In the genomic region with DNA sequence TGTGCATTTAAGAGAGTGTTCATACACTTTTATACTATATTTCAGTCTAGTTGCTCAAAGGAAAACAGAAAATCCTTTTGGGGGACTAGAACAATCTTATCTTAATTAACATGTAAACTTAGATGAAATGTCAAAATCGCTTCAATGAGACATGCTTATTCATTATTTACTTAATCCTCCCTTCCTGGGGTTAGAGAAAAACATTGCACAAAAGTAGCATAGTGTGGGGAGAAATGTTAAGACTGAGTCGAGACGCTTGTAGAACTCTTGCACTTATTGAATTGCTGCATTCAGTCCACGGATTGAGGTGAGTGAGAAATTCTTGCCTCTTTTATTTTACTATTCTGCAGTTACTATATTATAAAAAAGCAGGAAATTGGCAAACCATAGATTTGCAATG, we compare ENCODE assay signal across 28 cellular contexts.
"Had no signal": no experiment of that assay in that cellular context is flagged by ENCODE, and none has a peak within 500 bp of the region (broad histone marks: within the 10 kb centered on the region; RNA-seq: fewer than 3 reads in every experiment).

No MANE protein-coding gene starts in this region.

- H3K27ac Mint-ChIP-seq: activated CD4-positive, alpha-beta memory T cell treated with anti-CD3 and anti-CD28 coated beads, Interleukin-2, amount 10 ng/mL, durations not matched to agents 7 days and 5 days; activated CD4-positive, alpha-beta T cell treated with anti-CD3 and anti-CD28 coated beads, Interleukin-2, amount 10 ng/mL, durations not matched to agents 7 days and 5 days; activated naive CD4-positive, alpha-beta T cell treated with anti-CD3 and anti-CD28 coated beads, Interleukin-2, amount 10 ng/mL, durations not matched to agents 7 days and 5 days; activated naive CD4-positive, alpha-beta T cell treated with anti-CD3 and anti-CD28 coated beads, Interleukin-2, amount 50 U/mL, for 72 hours; activated naive CD8-positive, alpha-beta T cell treated with anti-CD3 and anti-CD28 coated beads, Interleukin-2, amount 10 ng/mL, durations not matched to agents 7 days and 5 days; activated T-cell treated with anti-CD3 and anti-CD28 coated beads, Interleukin-2, amount 50 U/mL, for 24 hours; activated T-cell treated with anti-CD3 and anti-CD28 coated beads, Interleukin-2, amount 50 U/mL, for 72 hours; T-helper 17 cell; T-helper 2 cell treated with Interferon-gamma antibody and Interleukin-4, amounts not matched to agents 5 μg/mL and 100 μg/mL, for 36 hours; WTC11 had no signal

- DNase-seq: activated CD4-positive, alpha-beta memory T cell treated with anti-CD3 and anti-CD28 coated beads, Interleukin-2, amount 10 ng/mL, durations not matched to agents 7 days and 5 days; activated CD4-positive, alpha-beta T cell treated with anti-CD3 and anti-CD28 coated beads for 1 hour; activated CD4-positive, alpha-beta T cell treated with anti-CD3 and anti-CD28 coated beads for 4 hours; activated CD4-positive, alpha-beta T cell treated with anti-CD3 and anti-CD28 coated beads, Interleukin-2, amount 10 ng/mL, durations not matched to agents 7 days and 5 days; activated CD4-positive, alpha-beta T cell treated with anti-CD3 and anti-CD28 coated beads, Interleukin-2, amount 50 U/mL, for 4 hours; activated CD8-positive, alpha-beta memory T cell treated with anti-CD3 and anti-CD28 coated beads, Interleukin-2, amount 50 U/mL, for 48 hours; activated gamma-delta T cell; activated naive CD4-positive, alpha-beta T cell; activated naive CD4-positive, alpha-beta T cell treated with anti-CD3 and anti-CD28 coated beads, Interleukin-2, amount 10 ng/mL, durations not matched to agents 7 days and 5 days; activated naive CD8-positive, alpha-beta T cell treated with anti-CD3 and anti-CD28 coated beads, Interleukin-2, amount 10 ng/mL, durations not matched to agents 7 days and 5 days; activated T-cell treated with anti-CD3 and anti-CD28 coated beads for 4 hours; activated T-cell treated with anti-CD3 and anti-CD28 coated beads, Interleukin-2, amount 50 U/mL, for 24 hours; activated T-cell treated with anti-CD3 and anti-CD28 coated beads, Interleukin-2, amount 50 U/mL, for 72 hours; caudate nucleus; effector CD8-positive, alpha-beta T cell; esophagus squamous epithelium; foreskin melanocyte; head of caudate nucleus; T-helper 1 cell; T-helper 17 cell; T1000 had no signal

- H3K27me3 ChIP-seq: ascending aorta had no signal

- H3K4me1 ChIP-seq: ascending aorta, esophagus squamous epithelium, gastroesophageal sphincter had no signal

- H3K4me3 ChIP-seq: ascending aorta, esophagus squamous epithelium, gastroesophageal sphincter had no signal

- H3K4me1 Mint-ChIP-seq: activated CD4-positive, alpha-beta memory T cell treated with anti-CD3 and anti-CD28 coated beads, Interleukin-2, amount 10 ng/mL, durations not matched to agents 7 days and 5 days; activated CD4-positive, alpha-beta T cell treated with anti-CD3 and anti-CD28 coated beads, Interleukin-2, amount 10 ng/mL, durations not matched to agents 7 days and 5 days; activated naive CD4-positive, alpha-beta T cell treated with anti-CD3 and anti-CD28 coated beads, Interleukin-2, amount 10 ng/mL, durations not matched to agents 7 days and 5 days; activated naive CD8-positive, alpha-beta T cell treated with anti-CD3 and anti-CD28 coated beads, Interleukin-2, amount 10 ng/mL, durations not matched to agents 7 days and 5 days; T-helper 17 cell had no signal

- H3K36me3 Mint-ChIP-seq: activated naive CD4-positive, alpha-beta T cell treated with anti-CD3 and anti-CD28 coated beads, Interleukin-2, amount 10 ng/mL, durations not matched to agents 7 days and 5 days; activated naive CD4-positive, alpha-beta T cell treated with anti-CD3 and anti-CD28 coated beads, Interleukin-2, amount 50 U/mL, for 72 hours; activated naive CD8-positive, alpha-beta T cell treated with anti-CD3 and anti-CD28 coated beads, Interleukin-2, amount 10 ng/mL, durations not matched to agents 7 days and 5 days; brain; WTC11 had no signal

- H3K4me3 Mint-ChIP-seq: activated CD4-positive, alpha-beta memory T cell treated with anti-CD3 and anti-CD28 coated beads, Interleukin-2, amount 10 ng/mL, durations not matched to agents 7 days and 5 days; activated CD4-positive, alpha-beta T cell treated with anti-CD3 and anti-CD28 coated beads, Interleukin-2, amount 10 ng/mL, durations not matched to agents 7 days and 5 days; activated naive CD4-positive, alpha-beta T cell treated with anti-CD3 and anti-CD28 coated beads, Interleukin-2, amount 10 ng/mL, durations not matched to agents 7 days and 5 days; activated naive CD8-positive, alpha-beta T cell treated with anti-CD3 and anti-CD28 coated beads, Interleukin-2, amount 10 ng/mL, durations not matched to agents 7 days and 5 days; activated T-cell treated with anti-CD3 and anti-CD28 coated beads, Interleukin-2, amount 50 U/mL, for 24 hours; activated T-cell treated with anti-CD3 and anti-CD28 coated beads, Interleukin-2, amount 50 U/mL, for 72 hours; brain; T-helper 17 cell; T-helper 2 cell treated with Interferon-gamma antibody and Interleukin-4, amounts not matched to agents 5 μg/mL and 100 μg/mL, for 36 hours; WTC11 had no signal

- H3K9me3 ChIP-seq: ascending aorta, esophagus squamous epithelium, gastroesophageal sphincter had no signal

- ATAC-seq: activated naive CD4-positive, alpha-beta T cell treated with anti-CD3 and anti-CD28 coated beads, Interleukin-2, amount 50 U/mL, for 72 hours; activated T-cell treated with anti-CD3 and anti-CD28 coated beads, Interleukin-2, amount 50 U/mL, for 72 hours; gastroesophageal sphincter; T-helper 17 cell; WTC11 had no signal

- H3K9me3 Mint-ChIP-seq: activated CD4-positive, alpha-beta memory T cell treated with anti-CD3 and anti-CD28 coated beads, Interleukin-2, amount 10 ng/mL, durations not matched to agents 7 days and 5 days; activated CD4-positive, alpha-beta T cell treated with anti-CD3 and anti-CD28 coated beads, Interleukin-2, amount 10 ng/mL, durations not matched to agents 7 days and 5 days; activated naive CD4-positive, alpha-beta T cell treated with anti-CD3 and anti-CD28 coated beads, Interleukin-2, amount 10 ng/mL, durations not matched to agents 7 days and 5 days; activated naive CD4-positive, alpha-beta T cell treated with anti-CD3 and anti-CD28 coated beads, Interleukin-2, amount 50 U/mL, for 72 hours; activated naive CD8-positive, alpha-beta T cell treated with anti-CD3 and anti-CD28 coated beads, Interleukin-2, amount 10 ng/mL, durations not matched to agents 7 days and 5 days; activated T-cell treated with anti-CD3 and anti-CD28 coated beads, Interleukin-2, amount 50 U/mL, for 24 hours; T-helper 2 cell treated with Interferon-gamma antibody and Interleukin-4, amounts not matched to agents 5 μg/mL and 100 μg/mL, for 36 hours had no signal

- H3K27ac ChIP-seq: ascending aorta, epithelial cell of prostate, esophagus squamous epithelium, gastroesophageal sphincter had no signal

- H3K36me3 ChIP-seq: ascending aorta, esophagus squamous epithelium, gastroesophageal sphincter had no signal
